Comparison of ENCODE assay signal across 17 cellular contexts in genomic region chr10:50393784-50394183, GRCh38.
A peak's percentile ranks its signal among the peaks of the same experiment; 100 is the strongest.
DNase-seq lines count a peak whose midpoint lies in the region; ATAC-seq and TF ChIP-seq lines count a peak whose summit lies in the region.
"Had no signal": no experiment of that assay in that cellular context is flagged by ENCODE, and none has a peak within 500 bp of the region (broad histone marks: within the 10 kb centered on the region; RNA-seq: fewer than 3 reads in every experiment).

No MANE protein-coding gene starts in this region.

- H2BK120ac ChIP-seq in IMR-90 (ENCODE audit: low read depth, low read length) = no peak overlapping the region

- no peaks in the 10 kb centered on the region for H3K9me3 Mint-ChIP-seq in immature natural killer cell
- H3K9me3 Mint-ChIP-seq: CD8-positive, alpha-beta T cell; GM23338; nephron progenitor cell; T-helper 1 cell treated with Interleukin-12 subunit alpha and Interleukin-12 subunit beta and Interleukin-4 antibody, amounts not matched to agents 30 μg/mL and 1 μg/mL, for 36 hours had no signal

- H3K9ac ChIP-seq in IMR-90 (ENCODE audit: low read depth, low read length) = no peak overlapping the region
- H3K9ac ChIP-seq in adipocyte (ENCODE audit: low read length) = no peak overlapping the region

- peaks cover 10 to 30% of the 10 kb centered on the region in 2 donors for H3K4me1 Mint-ChIP-seq in immature natural killer cell

- H3K36me3 ChIP-seq in IMR-90 (ENCODE audit: control insufficient read depth, insufficient read depth, low read length) (no peaks in the 10 kb centered on the region), adipocyte (ENCODE audit: control insufficient read depth, insufficient read depth, low read length, severe bottlenecking) (no peaks in the 10 kb centered on the region), suprapubic skin (no peaks in the 10 kb centered on the region)
- H3K36me3 ChIP-seq: heart left ventricle, uterus had no signal

- no peak overlapping the region for H2BK20ac ChIP-seq in IMR-90 (ENCODE audit: low read depth, low read length)

- H4K8ac ChIP-seq in IMR-90 (ENCODE audit: low read depth in 2 of 2, low read length in 2 of 2) = no peak overlapping the region

- intact Hi-C loops in IMR-90 (cut with micrococcal nuclease) = no loop called here

- no peak for TF ChIP-seq CTCF in IMR-90 (conservative IDR thresholded peaks at IDR 0.05; ENCODE audit: low read depth, low read length)
- TF ChIP-seq CTCF in foreskin keratinocyte (conservative IDR thresholded peaks at IDR 0.05) = no peak
- TF ChIP-seq CTCF in suprapubic skin (IDR thresholded peaks at IDR 0.05) = no peak

- no peak overlapping the region for H2BK15ac ChIP-seq in IMR-90 (ENCODE audit: low read depth, low read length)

- ATAC-seq in IMR-90 (ENCODE audit: low read depth) (no peak), foreskin keratinocyte (peak; percentile 74), GM19035 (IDR thresholded peaks at IDR 0.05; ENCODE audit: unreplicated experiment) (no peak)
- ATAC-seq: CD8-positive, alpha-beta T cell; GM23338; sciatic nerve had no signal

- H3K79me1 ChIP-seq in IMR-90 (ENCODE audit: low read depth in 1 of 2, low read length in 2 of 2) = peaks cover 32 to 54% of the 10 kb centered on the region in 2 experiments

- no peak overlapping the region for H3K23ac ChIP-seq in IMR-90 (ENCODE audit: low read depth, low read length)

- H3K4me3 ChIP-seq in IMR-90 (ENCODE audit: insufficient read depth, low read depth, low read length) (no peak overlapping the region), adipocyte (ENCODE audit: low read length) (no peak overlapping the region), suprapubic skin (no peak overlapping the region)
- H3K4me3 ChIP-seq: GM23338, heart left ventricle, uterus had no signal

- H3K14ac ChIP-seq in IMR-90 (replicated peaks; ENCODE audit: low read depth, low read length) = no peak overlapping the region

- H2BK5ac ChIP-seq in IMR-90 (ENCODE audit: low read depth, low read length, poor library complexity, severe bottlenecking) = no peak overlapping the region

- H3K27me3 ChIP-seq in IMR-90 (ENCODE audit: control insufficient read depth, insufficient read depth, low read length) = no peaks in the 10 kb centered on the region
- no peaks in the 10 kb centered on the region for H3K27me3 ChIP-seq in adipocyte (replicated peaks; ENCODE audit: control insufficient read depth, insufficient read depth, low read length)
- H3K27me3 ChIP-seq in foreskin keratinocyte = no peaks in the 10 kb centered on the region
- no peaks in the 10 kb centered on the region for H3K27me3 ChIP-seq in suprapubic skin
- H3K27me3 ChIP-seq: heart left ventricle, uterus had no signal

- no peak overlapping the region for H2AK9ac ChIP-seq in IMR-90 (replicated peaks; ENCODE audit: low read depth, low read length, poor library complexity)

- no peak overlapping the region for H4K91ac ChIP-seq in IMR-90 (ENCODE audit: insufficient read depth, low read depth, low read length)

- no peak overlapping the region for H3K4ac ChIP-seq in IMR-90 (ENCODE audit: low read depth, low read length)

- no CpG with 5 or more reads among the region's 2 CpGs for WGBS in IMR-90 (ENCODE audit: extremely low coverage in 2 of 2, insufficient read length in 1 of 2), 2 experiments
- 45% methylated on average over 2 of the region's 2 CpGs for WGBS in suprapubic skin

- H2AK5ac ChIP-seq in IMR-90 (ENCODE audit: low read depth, low read length) = no peak overlapping the region

- no TSS peak for BruUV-seq in IMR-90 (replicated peaks; lab: Mats Ljungman, UMichigan)

- H4K20me1 ChIP-seq in IMR-90 (ENCODE audit: insufficient read depth, low read length) = peaks cover 5% of the 10 kb centered on the region; the same call in 1 of the 2 replicates

- peaks cover 6% of the 10 kb centered on the region for H3K4me1 ChIP-seq in IMR-90 (ENCODE audit: control insufficient read depth, insufficient read depth, low read length)
- peaks cover 47% of the 10 kb centered on the region for H3K4me1 ChIP-seq in adipocyte (ENCODE audit: control insufficient read depth, insufficient read depth, low read length)
- H3K4me1 ChIP-seq in foreskin keratinocyte = peaks cover 24% of the 10 kb centered on the region
- peaks cover 57% of the 10 kb centered on the region for H3K4me1 ChIP-seq in suprapubic skin
- H3K4me1 ChIP-seq: uterus had no signal

- POLR2A ChIA-PET in IMR-90 (lab: Charles Lee; ENCODE audit: unreplicated experiment) = no interaction called here

- no peak overlapping the region for H3K18ac ChIP-seq in IMR-90 (ENCODE audit: low read depth, low read length)

- H4K5ac ChIP-seq in IMR-90 (ENCODE audit: low read depth, low read length) = no peak overlapping the region

- H2AFZ ChIP-seq in IMR-90 (replicated peaks; ENCODE audit: low read length, poor library complexity) = no peak overlapping the region
- H2AFZ ChIP-seq: GM23338 had no signal

- H3K36me3 Mint-ChIP-seq in immature natural killer cell = peaks cover 0 to 5% (median 4%) of the 10 kb centered on the region in 3 donors

- H3K4me2 ChIP-seq in IMR-90 (ENCODE audit: low read depth, low read length) = no peak overlapping the region
- H3K4me2 ChIP-seq: GM23338 had no signal

- peaks cover 8% of the 10 kb centered on the region; the same call in 1 of the 2 replicates for H3K9me1 ChIP-seq in IMR-90 (ENCODE audit: insufficient read depth, low read length)

- in situ Hi-C loops in IMR-90 (cut with MboI; ENCODE audit: low sequenced_read_pairs) = no loop called here

- H3K27me3 Mint-ChIP-seq in immature natural killer cell (ENCODE audit: low read depth in 3 of 3) = peaks cover 0 to 3% (median 0%) of the 10 kb centered on the region in 3 donors

- dilution Hi-C loops in IMR-90 (cut with HindIII; ENCODE audit: low sequenced_read_pairs, unreplicated experiment) = no loop called here

- H3K27ac ChIP-seq in IMR-90 (ENCODE audit: insufficient read depth, low read length) (no peak overlapping the region), foreskin keratinocyte (peak overlapping the region; percentile 56), suprapubic skin (peak overlapping the region; percentile 21)
- H3K27ac ChIP-seq: heart left ventricle, uterus had no signal

- TF ChIP-seq RAD21 in IMR-90 (IDR thresholded peaks at IDR 0.05; ENCODE audit: low read length) = no peak

- H3K56ac ChIP-seq in IMR-90 (ENCODE audit: extremely low read depth, insufficient read depth, low read length) = no peak overlapping the region

- H3K27ac Mint-ChIP-seq in immature natural killer cell = no peak overlapping the region
- H3K27ac Mint-ChIP-seq: CD8-positive, alpha-beta T cell; GM23338; nephron progenitor cell; T-helper 1 cell treated with Interleukin-12 subunit alpha and Interleukin-12 subunit beta and Interleukin-4 antibody, amounts not matched to agents 30 μg/mL and 1 μg/mL, for 36 hours had no signal

- no peak for TF ChIP-seq EP300 in suprapubic skin (IDR thresholded peaks at IDR 0.05)

- no peaks in the 10 kb centered on the region for H3K9me3 ChIP-seq in IMR-90 (ENCODE audit: control insufficient read depth, insufficient read depth, low read length)
- no peaks in the 10 kb centered on the region for H3K9me3 ChIP-seq in adipocyte (ENCODE audit: control insufficient read depth, low read length)
- no peaks in the 10 kb centered on the region for H3K9me3 ChIP-seq in suprapubic skin
- H3K9me3 ChIP-seq: heart left ventricle, uterus had no signal

- DNase-seq in IMR-90 (peak; percentile 59), adipocyte (ENCODE audit: low read depth) (peak; percentile 8), foreskin keratinocyte (no peak), suprapubic skin (ENCODE audit: low spot score in 2 of 2) (no peak), immature natural killer cell (no peak), T-helper 9 cell (no peak)
- DNase-seq: CD8-positive, alpha-beta T cell; heart left ventricle; KG1; NCI-H510A treated with DMSO at 0.1 percent for 48 hours; nephron progenitor cell; stimulated activated naive CD4-positive, alpha-beta T cell treated with Interleukin-2 at 50 U/mL for 16 hours; uterus had no signal

- CTCF ChIA-PET in IMR-90 (lab: Yijun Ruan, JAX) = no interaction called here

- H3K4me3 Mint-ChIP-seq in immature natural killer cell = no peak overlapping the region
- H3K4me3 Mint-ChIP-seq: CD8-positive, alpha-beta T cell; GM23338; nephron progenitor cell; T-helper 1 cell treated with Interleukin-12 subunit alpha and Interleukin-12 subunit beta and Interleukin-4 antibody, amounts not matched to agents 30 μg/mL and 1 μg/mL, for 36 hours had no signal

- TF ChIP-seq POLR2A in IMR-90 (IDR thresholded peaks at IDR 0.05; ENCODE audit: low read depth, low read length) (no peak), suprapubic skin (IDR thresholded peaks at IDR 0.05) (no peak)

TF ChIP-seq in IMR-90, 13 proteins besides CTCF, POLR2A, EP300 and RAD21 (continues in another document):
- TF ChIP-seq CHD1 (IDR thresholded peaks at IDR 0.05; ENCODE audit: low read depth, low read length) (no peak), MXI1 (IDR thresholded peaks at IDR 0.05; ENCODE audit: borderline replicate concordance, low read depth, low read length) (no peak), CEBPB (IDR thresholded peaks at IDR 0.05; ENCODE audit: low read depth, low read length) (no peak), RCOR1 (IDR thresholded peaks at IDR 0.05; ENCODE audit: insufficient replicate concordance, low read length) (no peak), USF2 (IDR thresholded peaks at IDR 0.05; ENCODE audit: low read depth, low read length) (no peak), ELK1 (IDR thresholded peaks at IDR 0.05; ENCODE audit: borderline replicate concordance, low read depth, low read length) (no peak), RFX5 (IDR thresholded peaks at IDR 0.05; ENCODE audit: low read depth, low read length) (no peak), MAFK (IDR thresholded peaks at IDR 0.05; ENCODE audit: low read depth, low read length) (no peak), SMC3 (IDR thresholded peaks at IDR 0.05; ENCODE audit: low read depth, low read length) (no peak), NFE2L2 (IDR thresholded peaks at IDR 0.05; ENCODE audit: low read depth, low read length) (no peak), MAZ (IDR thresholded peaks at IDR 0.05; ENCODE audit: borderline replicate concordance, low read depth, low read length) (no peak)

Comparison
In these comparisons a context has a peak if more than half of its experiments do, and no peak if none do; other contexts are left out.
1. DNase-seq: peak in IMR-90 (single experiment) and adipocyte (single experiment); none in foreskin keratinocyte (0 of 2), suprapubic skin (0 of 2), immature natural killer cell (0 of 3) and T-helper 9 cell (single experiment).